1 cellular context compared by ENCODE assay signal in genomic region chr19:55258828-55259539, GRCh38.
A peak's percentile ranks its signal among the peaks of the same experiment; 100 is the strongest.
TF ChIP-seq lines count a peak whose summit lies in the region.

PPP6R1 (minus strand) TSS chr19:55259017; CDS start chr19:55247103, 11,914 bp downstream.

TF ChIP-seq in GM12878, 131 proteins besides CTCF, POLR2A, EP300 and RAD21 (continued from another document and continues in another):
- TF ChIP-seq RELB (IDR thresholded peaks at IDR 0.05; ENCODE audit: low read depth) (peak; percentile 98), SIX5 (IDR thresholded peaks at IDR 0.05; ENCODE audit: low read depth, low read length, severe bottlenecking) (peak; percentile 4), NFXL1 (IDR thresholded peaks at IDR 0.05; ENCODE audit: borderline replicate concordance) (no peak), JUND (IDR thresholded peaks at IDR 0.05; ENCODE audit: low read depth, low read length) (no peak), LARP7 (IDR thresholded peaks at IDR 0.05) (peak; percentile 50), ZSCAN29 (IDR thresholded peaks at IDR 0.05) (peak; percentile 97), ASH2L (IDR thresholded peaks at IDR 0.05; ENCODE audit: borderline replicate concordance, low read depth) (no peak), DPF2 (IDR thresholded peaks at IDR 0.05) (peak; percentile 70), TCF3 (IDR thresholded peaks at IDR 0.05; ENCODE audit: borderline replicate concordance, insufficient read depth, low read depth, low read length) (0 out of 2 replicates have a peak, but pooled peaks have one; percentile 81), STAT3 (IDR thresholded peaks at IDR 0.05; ENCODE audit: low read depth, low read length) (peak; percentile 88), CUX1 (IDR thresholded peaks at IDR 0.05; ENCODE audit: insufficient replicate concordance, low read depth, low read length) (no peak), BCL3 (IDR thresholded peaks at IDR 0.05; ENCODE audit: borderline replicate concordance, insufficient read depth, low read depth, low read length, poor library complexity, severe bottlenecking) (no peak), STAT1 (conservative IDR thresholded peaks at IDR 0.05) (peak; percentile 96; the same call in 1 of the 2 replicates), MTA3 (IDR thresholded peaks at IDR 0.05; ENCODE audit: borderline replicate concordance, low read length) (no peak; the same call in 1 of the 2 replicates), FOXK2 (IDR thresholded peaks at IDR 0.05) (peak; percentile 52; the same call in 1 of the 2 replicates), POU2F2 (IDR thresholded peaks at IDR 0.05; ENCODE audit: borderline replicate concordance, low read depth, low read length) (peak; percentile 83), JUNB (IDR thresholded peaks at IDR 0.05) (no peak; the same call in 1 of the 2 replicates), CREM (IDR thresholded peaks at IDR 0.05; ENCODE audit: low read depth) (peak; percentile 76), KDM1A (IDR thresholded peaks at IDR 0.05; ENCODE audit: borderline replicate concordance) (no peak), E4F1 (IDR thresholded peaks at IDR 0.05; ENCODE audit: borderline replicate concordance, partially characterized antibody) (peak; percentile 77), BCL11A (IDR thresholded peaks at IDR 0.05; ENCODE audit: low read depth, low read length) (no peak), EGR1 (IDR thresholded peaks at IDR 0.05; ENCODE audit: borderline replicate concordance in 1 of 2, low read depth in 2 of 2, low read length in 2 of 2) (peak in 1 of 2 experiments; percentile 35; a peak in 1 of 3 replicates), RCOR1 (conservative IDR thresholded peaks at IDR 0.05; ENCODE audit: low read depth, low read length) (0 out of 2 replicates have a peak, but pooled peaks have one; percentile 88), SMAD5 (IDR thresholded peaks at IDR 0.05; ENCODE audit: low read depth) (peak; percentile 87; the same call in 1 of the 2 replicates), POLR2AphosphoS2 (IDR thresholded peaks at IDR 0.05; ENCODE audit: low read depth, low read length) (peak; percentile 82; the same call in 1 of the 2 replicates), SMARCA5 (IDR thresholded peaks at IDR 0.05) (no peak; the same call in 1 of the 2 replicates), IRF4 (IDR thresholded peaks at IDR 0.05; ENCODE audit: low read depth, low read length) (peak; percentile 27; the same call in 1 of the 2 replicates)
- TF ChIP-seq, protein P1, sequence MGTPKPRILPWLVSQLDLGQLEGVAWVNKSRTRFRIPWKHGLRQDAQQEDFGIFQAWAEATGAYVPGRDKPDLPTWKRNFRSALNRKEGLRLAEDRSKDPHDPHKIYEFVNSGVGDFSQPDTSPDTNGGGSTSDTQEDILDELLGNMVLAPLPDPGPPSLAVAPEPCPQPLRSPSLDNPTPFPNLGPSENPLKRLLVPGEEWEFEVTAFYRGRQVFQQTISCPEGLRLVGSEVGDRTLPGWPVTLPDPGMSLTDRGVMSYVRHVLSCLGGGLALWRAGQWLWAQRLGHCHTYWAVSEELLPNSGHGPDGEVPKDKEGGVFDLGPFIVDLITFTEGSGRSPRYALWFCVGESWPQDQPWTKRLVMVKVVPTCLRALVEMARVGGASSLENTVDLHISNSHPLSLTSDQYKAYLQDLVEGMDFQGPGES (IDR thresholded peaks at IDR 0.05): 0 out of 2 replicates have a peak, but pooled peaks have one; percentile 12
- TF ChIP-seq, protein P2, sequence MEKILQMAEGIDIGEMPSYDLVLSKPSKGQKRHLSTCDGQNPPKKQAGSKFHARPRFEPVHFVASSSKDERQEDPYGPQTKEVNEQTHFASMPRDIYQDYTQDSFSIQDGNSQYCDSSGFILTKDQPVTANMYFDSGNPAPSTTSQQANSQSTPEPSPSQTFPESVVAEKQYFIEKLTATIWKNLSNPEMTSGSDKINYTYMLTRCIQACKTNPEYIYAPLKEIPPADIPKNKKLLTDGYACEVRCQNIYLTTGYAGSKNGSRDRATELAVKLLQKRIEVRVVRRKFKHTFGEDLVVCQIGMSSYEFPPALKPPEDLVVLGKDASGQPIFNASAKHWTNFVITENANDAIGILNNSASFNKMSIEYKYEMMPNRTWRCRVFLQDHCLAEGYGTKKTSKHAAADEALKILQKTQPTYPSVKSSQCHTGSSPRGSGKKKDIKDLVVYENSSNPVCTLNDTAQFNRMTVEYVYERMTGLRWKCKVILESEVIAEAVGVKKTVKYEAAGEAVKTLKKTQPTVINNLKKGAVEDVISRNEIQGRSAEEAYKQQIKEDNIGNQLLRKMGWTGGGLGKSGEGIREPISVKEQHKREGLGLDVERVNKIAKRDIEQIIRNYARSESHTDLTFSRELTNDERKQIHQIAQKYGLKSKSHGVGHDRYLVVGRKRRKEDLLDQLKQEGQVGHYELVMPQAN (conservative IDR thresholded peaks at IDR 0.05): no peak; the same call in none of the 2 replicates
- TF ChIP-seq, protein P3, sequence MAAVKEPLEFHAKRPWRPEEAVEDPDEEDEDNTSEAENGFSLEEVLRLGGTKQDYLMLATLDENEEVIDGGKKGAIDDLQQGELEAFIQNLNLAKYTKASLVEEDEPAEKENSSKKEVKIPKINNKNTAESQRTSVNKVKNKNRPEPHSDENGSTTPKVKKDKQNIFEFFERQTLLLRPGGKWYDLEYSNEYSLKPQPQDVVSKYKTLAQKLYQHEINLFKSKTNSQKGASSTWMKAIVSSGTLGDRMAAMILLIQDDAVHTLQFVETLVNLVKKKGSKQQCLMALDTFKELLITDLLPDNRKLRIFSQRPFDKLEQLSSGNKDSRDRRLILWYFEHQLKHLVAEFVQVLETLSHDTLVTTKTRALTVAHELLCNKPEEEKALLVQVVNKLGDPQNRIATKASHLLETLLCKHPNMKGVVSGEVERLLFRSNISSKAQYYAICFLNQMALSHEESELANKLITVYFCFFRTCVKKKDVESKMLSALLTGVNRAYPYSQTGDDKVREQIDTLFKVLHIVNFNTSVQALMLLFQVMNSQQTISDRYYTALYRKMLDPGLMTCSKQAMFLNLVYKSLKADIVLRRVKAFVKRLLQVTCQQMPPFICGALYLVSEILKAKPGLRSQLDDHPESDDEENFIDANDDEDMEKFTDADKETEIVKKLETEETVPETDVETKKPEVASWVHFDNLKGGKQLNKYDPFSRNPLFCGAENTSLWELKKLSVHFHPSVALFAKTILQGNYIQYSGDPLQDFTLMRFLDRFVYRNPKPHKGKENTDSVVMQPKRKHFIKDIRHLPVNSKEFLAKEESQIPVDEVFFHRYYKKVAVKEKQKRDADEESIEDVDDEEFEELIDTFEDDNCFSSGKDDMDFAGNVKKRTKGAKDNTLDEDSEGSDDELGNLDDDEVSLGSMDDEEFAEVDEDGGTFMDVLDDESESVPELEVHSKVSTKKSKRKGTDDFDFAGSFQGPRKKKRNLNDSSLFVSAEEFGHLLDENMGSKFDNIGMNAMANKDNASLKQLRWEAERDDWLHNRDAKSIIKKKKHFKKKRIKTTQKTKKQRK (IDR thresholded peaks at IDR 0.05; ENCODE audit: low read depth, low read length): no peak; the same call in 1 of the 2 replicates
- TF ChIP-seq, protein P4, sequence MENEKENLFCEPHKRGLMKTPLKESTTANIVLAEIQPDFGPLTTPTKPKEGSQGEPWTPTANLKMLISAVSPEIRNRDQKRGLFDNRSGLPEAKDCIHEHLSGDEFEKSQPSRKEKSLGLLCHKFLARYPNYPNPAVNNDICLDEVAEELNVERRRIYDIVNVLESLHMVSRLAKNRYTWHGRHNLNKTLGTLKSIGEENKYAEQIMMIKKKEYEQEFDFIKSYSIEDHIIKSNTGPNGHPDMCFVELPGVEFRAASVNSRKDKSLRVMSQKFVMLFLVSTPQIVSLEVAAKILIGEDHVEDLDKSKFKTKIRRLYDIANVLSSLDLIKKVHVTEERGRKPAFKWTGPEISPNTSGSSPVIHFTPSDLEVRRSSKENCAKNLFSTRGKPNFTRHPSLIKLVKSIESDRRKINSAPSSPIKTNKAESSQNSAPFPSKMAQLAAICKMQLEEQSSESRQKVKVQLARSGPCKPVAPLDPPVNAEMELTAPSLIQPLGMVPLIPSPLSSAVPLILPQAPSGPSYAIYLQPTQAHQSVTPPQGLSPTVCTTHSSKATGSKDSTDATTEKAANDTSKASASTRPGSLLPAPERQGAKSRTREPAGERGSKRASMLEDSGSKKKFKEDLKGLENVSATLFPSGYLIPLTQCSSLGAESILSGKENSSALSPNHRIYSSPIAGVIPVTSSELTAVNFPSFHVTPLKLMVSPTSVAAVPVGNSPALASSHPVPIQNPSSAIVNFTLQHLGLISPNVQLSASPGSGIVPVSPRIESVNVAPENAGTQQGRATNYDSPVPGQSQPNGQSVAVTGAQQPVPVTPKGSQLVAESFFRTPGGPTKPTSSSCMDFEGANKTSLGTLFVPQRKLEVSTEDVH (IDR thresholded peaks at IDR 0.05; ENCODE audit: low read depth, partially characterized antibody): peak; percentile 20
